ENCODE assay signal across 17 cellular contexts in genomic region chr1:156430305-156430704, GRCh38.
DNase-seq lines count a peak whose midpoint lies in the region; ATAC-seq, FAIRE-seq and TF ChIP-seq lines count a peak whose summit lies in the region.
"Had no signal": no experiment of that assay in that cellular context is flagged by ENCODE, and none has a peak within 500 bp of the region (broad histone marks: within the 10 kb centered on the region; RNA-seq: fewer than 3 reads in every experiment).

No MANE protein-coding gene starts in this region.

- peak overlapping the region; percentile 16 for H3K4me3 Mint-ChIP-seq in activated naive CD8-positive, alpha-beta T cell treated with anti-CD3 and anti-CD28 coated beads for 36 hours
- no peak overlapping the region for H3K4me3 Mint-ChIP-seq in activated naive CD8-positive, alpha-beta T cell treated with anti-CD3 and anti-CD28 coated beads, Interleukin-2, amount 50 U/mL, for 24 hours
- no peak overlapping the region for H3K4me3 Mint-ChIP-seq in MCF 10A (ENCODE audit: unreplicated experiment)

- H3K9me3 Mint-ChIP-seq in activated naive CD8-positive, alpha-beta T cell treated with anti-CD3 and anti-CD28 coated beads for 36 hours = no peaks in the 10 kb centered on the region
- H3K9me3 Mint-ChIP-seq in activated naive CD8-positive, alpha-beta T cell treated with anti-CD3 and anti-CD28 coated beads, Interleukin-2, amount 50 U/mL, for 24 hours = no peaks in the 10 kb centered on the region
- no peaks in the 10 kb centered on the region for H3K9me3 Mint-ChIP-seq in MCF 10A (ENCODE audit: unreplicated experiment)

- intact Hi-C loops in K562 (cut with micrococcal nuclease) = no loop called here
- intact Hi-C loops in PC-9 (cut with micrococcal nuclease; ENCODE audit: unreplicated experiment) = no loop called here
- intact Hi-C loops in MCF 10A (cut with micrococcal nuclease) = no loop called here

- peaks cover 98% of the 10 kb centered on the region for H3K27me3 Mint-ChIP-seq in activated naive CD8-positive, alpha-beta T cell treated with anti-CD3 and anti-CD28 coated beads for 36 hours
- H3K27me3 Mint-ChIP-seq in activated naive CD8-positive, alpha-beta T cell treated with anti-CD3 and anti-CD28 coated beads, Interleukin-2, amount 50 U/mL, for 24 hours = peaks cover 96% of the 10 kb centered on the region
- peaks cover 96% of the 10 kb centered on the region for H3K27me3 Mint-ChIP-seq in MCF 10A (ENCODE audit: insufficient read depth, unreplicated experiment)

- no peak overlapping the region; the same call in 2 of the 3 replicates for H3K27ac ChIP-seq in K562 (ENCODE audit: extremely low read depth, low read depth, low read length)
- no peak overlapping the region for H3K27ac ChIP-seq in PC-9
- H3K27ac ChIP-seq: SJCRH30 had no signal

- ATAC-seq in activated naive CD8-positive, alpha-beta T cell treated with anti-CD3 and anti-CD28 coated beads, Interleukin-2, amount 50 U/mL, for 24 hours = no peak
- ATAC-seq in K562 (peak; percentile 22; the same call in 1 of the 3 replicates), GM18873 (IDR thresholded peaks at IDR 0.05; ENCODE audit: low FRiP score, unreplicated experiment) (no peak)
- ATAC-seq: HepG2 had no signal

- H3K36me3 ChIP-seq in K562 (ENCODE audit: control insufficient read depth, insufficient read depth, low read length) (no peaks in the 10 kb centered on the region), PC-9 (ENCODE audit: low read depth) (no peaks in the 10 kb centered on the region)
- H3K36me3 ChIP-seq: SJCRH30 had no signal

- H4K20me1 ChIP-seq in K562 (replicated peaks; ENCODE audit: control insufficient read depth, insufficient read depth, low read length) = no peaks in the 10 kb centered on the region
- no peaks in the 10 kb centered on the region; the same call in 1 of the 2 replicates for H4K20me1 ChIP-seq in PC-9 (ENCODE audit: insufficient read depth)

- POLR2A ChIA-PET in K562 (lab: Yijun Ruan, JAX) (interaction anchor here (0.6 to 1.0 kb wide), 4 partner anchors 9 to 52 kb away, joined by 3 read pairs; no protein-coding TSS in a partner anchor), PC-9 (lab: Charles Lee; ENCODE audit: unreplicated experiment) (no interaction called here), MCF 10A (lab: Yijun Ruan, JAX) (no interaction called here)

- peaks cover 4% of the 10 kb centered on the region for H3K36me3 Mint-ChIP-seq in activated naive CD8-positive, alpha-beta T cell treated with anti-CD3 and anti-CD28 coated beads for 36 hours
- no peaks in the 10 kb centered on the region for H3K36me3 Mint-ChIP-seq in activated naive CD8-positive, alpha-beta T cell treated with anti-CD3 and anti-CD28 coated beads, Interleukin-2, amount 50 U/mL, for 24 hours (ENCODE audit: low read depth)
- no peaks in the 10 kb centered on the region for H3K36me3 Mint-ChIP-seq in MCF 10A (ENCODE audit: insufficient read depth, unreplicated experiment)

- TF ChIP-seq RAD21 in K562 (CRISPR knock-in tag; conservative IDR thresholded peaks at IDR 0.05 in 1 of 2, IDR thresholded peaks at IDR 0.05 in 1 of 2) = no peak

- CTCF ChIA-PET in K562 (lab: Yijun Ruan, JAX; ENCODE audit: low intra/inter-chr PET ratio) = no interaction called here
- CTCF ChIA-PET in PC-9 (lab: Charles Lee) = interaction anchor here (0.8 kb wide), 1 partner anchor 44 kb away, joined by 11 read pairs; no protein-coding TSS in a partner anchor
- CTCF ChIA-PET in MCF 10A (lab: Yijun Ruan, JAX) = interaction anchor here (1.1 to 6.7 kb wide), 3 partner anchors 15 to 74 kb away, joined by 4 to 76 read pairs (median 46); no protein-coding TSS in a partner anchor

- H3K9me3 ChIP-seq in K562 (replicated peaks; ENCODE audit: control insufficient read depth, insufficient read depth, low read depth, low read length) = no peaks in the 10 kb centered on the region
- no peaks in the 10 kb centered on the region for H3K9me3 ChIP-seq in PC-9 (ENCODE audit: insufficient read depth, low read depth)
- H3K9me3 ChIP-seq: SJCRH30 had no signal

- H3K9ac ChIP-seq in K562 (ENCODE audit: insufficient read depth in 1 of 2, low read depth in 2 of 2, low read length in 2 of 2) = peak overlapping the region in 1 of 2 experiments; percentile 7; a peak in 1 of 4 replicates

- no TSS peak for BruUV-seq in K562 (replicated peaks; lab: Mats Ljungman, UMichigan)
- BruUV-seq in PC-9 (replicated peaks; lab: Mats Ljungman, UMichigan) = no TSS peak
- no TSS peak for BruUV-seq in MCF 10A (replicated peaks; lab: Mats Ljungman, UMichigan)

- in situ Hi-C loops in K562 (cut with MboI) = no loop called here

- TF ChIP-seq POLR2A in K562 (conservative IDR thresholded peaks at IDR 0.05) = no peak

- no peaks in the 10 kb centered on the region for H3K9me1 ChIP-seq in K562 (ENCODE audit: control insufficient read depth, insufficient read depth, low read length)

- H3K27me3 ChIP-seq in K562 (ENCODE audit: control insufficient read depth in 2 of 2, insufficient read depth in 2 of 2, low read length in 2 of 2) (peaks cover 34 to 43% of the 10 kb centered on the region in 2 experiments), PC-9 (ENCODE audit: insufficient read depth, low read depth) (peaks cover 69% of the 10 kb centered on the region)

- no peaks in the 10 kb centered on the region for H3K9me2 ChIP-seq in PC-9 (ENCODE audit: insufficient read depth)

- H3K79me2 ChIP-seq in K562 (ENCODE audit: control insufficient read depth, insufficient read depth, low read length) = no peaks in the 10 kb centered on the region
- no peaks in the 10 kb centered on the region for H3K79me2 ChIP-seq in PC-9 (ENCODE audit: low read depth)

- no peak for DNase-seq in activated naive CD8-positive, alpha-beta T cell treated with anti-CD3 and anti-CD28 coated beads for 36 hours
- DNase-seq in activated naive CD8-positive, alpha-beta T cell treated with anti-CD3 and anti-CD28 coated beads, Interleukin-2, amount 50 U/mL, for 24 hours = no peak
- peak in 2 of 4 experiments; percentile 41 to 43 for DNase-seq in K562 (ENCODE audit: extremely low read depth in 1 of 4, low spot score in 3 of 4)
- DNase-seq in iPS-NIHi7 (ENCODE audit: extremely low spot score) = peak; percentile 71
- no peak for DNase-seq in PC-9
- DNase-seq in SIG-M5 treated with dmso at 0.1 percent for 504 hours (lab: John Stamatoyannopoulos, UW; ENCODE audit: unreplicated experiment) = no peak
- no peak for DNase-seq in MCF 10A (ENCODE audit: unreplicated experiment)
- DNase-seq: DMS53, Karpas-422, NCI-H1105 treated with DMSO at 0.1 percent for 48 hours, NCI-H187, NCI-H2171, NCI-H446 treated with DMSO at 0.1 percent for 48 hours, SJCRH30 had no signal

- no peak overlapping the region for H3K27ac Mint-ChIP-seq in activated naive CD8-positive, alpha-beta T cell treated with anti-CD3 and anti-CD28 coated beads for 36 hours
- no peak overlapping the region for H3K27ac Mint-ChIP-seq in activated naive CD8-positive, alpha-beta T cell treated with anti-CD3 and anti-CD28 coated beads, Interleukin-2, amount 50 U/mL, for 24 hours
- no peak overlapping the region for H3K27ac Mint-ChIP-seq in MCF 10A (ENCODE audit: low read depth, unreplicated experiment)

- peaks cover 35% of the 10 kb centered on the region for H3K4me1 Mint-ChIP-seq in activated naive CD8-positive, alpha-beta T cell treated with anti-CD3 and anti-CD28 coated beads for 36 hours
- H3K4me1 Mint-ChIP-seq in activated naive CD8-positive, alpha-beta T cell treated with anti-CD3 and anti-CD28 coated beads, Interleukin-2, amount 50 U/mL, for 24 hours = peaks cover 20% of the 10 kb centered on the region
- no peaks in the 10 kb centered on the region for H3K4me1 Mint-ChIP-seq in MCF 10A (ENCODE audit: insufficient read depth, unreplicated experiment)

- TF ChIP-seq CTCF in K562 (IDR thresholded peaks at IDR 0.05 in 2 of 3, conservative IDR thresholded peaks at IDR 0.05 in 1 of 3; ENCODE audit: insufficient read depth in 2 of 3, low read depth in 1 of 3, low read length in 3 of 3) (no peak), PC-9 (conservative IDR thresholded peaks at IDR 0.05) (no peak), MCF 10A (IDR thresholded peaks at IDR 0.05; ENCODE audit: unreplicated experiment) (no peak)

- H3K4me2 ChIP-seq in K562 (ENCODE audit: insufficient read depth, low read length) = peak overlapping the region; percentile 33
- H3K4me2 ChIP-seq in PC-9 = no peak overlapping the region

- 0% methylated on average over 3 of the region's 7 CpGs for WGBS in K562 (ENCODE audit: insufficient coverage, low coverage, missing lambda C conversion rate)

- no peak for TF ChIP-seq EP300 in K562 (IDR thresholded peaks at IDR 0.05; ENCODE audit: low read length)

- H2AFZ ChIP-seq in K562 (ENCODE audit: low read depth, low read length) = peak overlapping the region; percentile 32; the same call in 1 of the 2 replicates
- H2AFZ ChIP-seq in PC-9 = no peak overlapping the region

- no peaks in the 10 kb centered on the region for H3F3A ChIP-seq in PC-9 (ENCODE audit: insufficient read depth, low read depth)

- FAIRE-seq in K562 (lab: Jason Lieb, UNC) = no peak
- FAIRE-seq: HepG2, RCC 7860 had no signal

- H3K4me3 ChIP-seq in K562 (no peak overlapping the region), PC-9 (no peak overlapping the region)
- H3K4me3 ChIP-seq: SJCRH30 had no signal

- H3K4me1 ChIP-seq in K562 (replicated peaks in 1 of 2; ENCODE audit: control insufficient read depth in 2 of 2, insufficient read depth in 2 of 2, low read length in 2 of 2) (peaks cover 1 to 15% of the 10 kb centered on the region in 2 experiments; a peak in 4 of 5 replicates), PC-9 (replicated peaks; ENCODE audit: insufficient read depth) (no peaks in the 10 kb centered on the region)
- H3K4me1 ChIP-seq: SJCRH30 had no signal

TF ChIP-seq in K562, 482 proteins besides CTCF, POLR2A, EP300 and RAD21:
- no peak for TF ChIP-seq NR2C1 (IDR thresholded peaks at IDR 0.05)
- no peak for TF ChIP-seq NR2C1 (tag; IDR thresholded peaks at IDR 0.05)
- peak; percentile 47 for TF ChIP-seq PKNOX1 (IDR thresholded peaks at IDR 0.05)
- TF ChIP-seq SRSF3 (IDR thresholded peaks at IDR 0.05; ENCODE audit: insufficient read depth, low read length) = no peak
TF ChIP-seq in K562: peak in this region for 1.
